In genomic region chr14:75295061-75295461, GRCh38 we compare ENCODE assay signal across 8 cellular contexts. TPM values are rescaled to one million over a fixed set of nuclear protein-coding genes. Genes with fewer than 3 reads are reported as not detected.
DNase-seq lines count a peak whose midpoint lies in the region; ATAC-seq and TF ChIP-seq lines count a peak whose summit lies in the region.

No MANE protein-coding gene starts in this region.

- 1 to 2% methylated on average over 17 to 18 of the region's 18 CpGs for WGBS in ectodermal cell, 2 experiments

- no peak for DNase-seq in T-helper 2 cell treated with Interferon-gamma antibody and Interleukin-4, amounts not matched to agents 5 μg/mL and 100 μg/mL, for 36 hours (ENCODE audit: low spot score)
- DNase-seq in T-helper 2 cell (no peak), RWPE2 (ENCODE audit: low spot score) (no peak), lower lobe of right lung (peak; percentile 82), stromal cell of bone marrow (ENCODE audit: low read depth) (peak; percentile 61), DMS79 (lab: John Stamatoyannopoulos, UW) (no peak)

- H3K36me3 ChIP-seq in RWPE2 (ENCODE audit: low read depth) (no peaks in the 10 kb centered on the region), ectodermal cell (ENCODE audit: control insufficient read depth, insufficient read depth, low read length) (no peaks in the 10 kb centered on the region), lower lobe of right lung (no peaks in the 10 kb centered on the region)

- peak overlapping the region; percentile 80 for H3K27ac ChIP-seq in RWPE2 (ENCODE audit: poor library complexity, severe bottlenecking)
- H3K27ac ChIP-seq in ectodermal cell (ENCODE audit: insufficient read depth, low read depth, low read length, poor library complexity, severe bottlenecking): peak overlapping the region; percentile 83
- H3K27ac ChIP-seq in lower lobe of right lung: peak overlapping the region; percentile 97

- peak overlapping the region; percentile 91 for H3K4me3 Mint-ChIP-seq in T-helper 2 cell treated with Interferon-gamma antibody and Interleukin-4, amounts not matched to agents 5 μg/mL and 100 μg/mL, for 36 hours

- H3K4me3 ChIP-seq in RWPE2 (ENCODE audit: severe bottlenecking) (peak overlapping the region; percentile 52), ectodermal cell (ENCODE audit: insufficient read depth, low read depth, low read length) (peak overlapping the region; percentile 61), lower lobe of right lung (peak overlapping the region; percentile 72)

- H3K4me1 ChIP-seq in RWPE2 (ENCODE audit: insufficient read depth, poor library complexity, severe bottlenecking): peaks cover 29% of the 10 kb centered on the region
- peaks cover 7% of the 10 kb centered on the region for H3K4me1 ChIP-seq in ectodermal cell (ENCODE audit: control insufficient read depth, insufficient read depth, low read length)
- peaks cover 60% of the 10 kb centered on the region for H3K4me1 ChIP-seq in lower lobe of right lung

- H3K9me3 ChIP-seq in RWPE2 (ENCODE audit: severe bottlenecking) (no peaks in the 10 kb centered on the region), ectodermal cell (ENCODE audit: control insufficient read depth, low read length) (no peaks in the 10 kb centered on the region), lower lobe of right lung (no peaks in the 10 kb centered on the region)

- H3K36me3 Mint-ChIP-seq in T-helper 2 cell treated with Interferon-gamma antibody and Interleukin-4, amounts not matched to agents 5 μg/mL and 100 μg/mL, for 36 hours (ENCODE audit: low read depth): no peaks in the 10 kb centered on the region

- H3K27me3 Mint-ChIP-seq in T-helper 2 cell treated with Interferon-gamma antibody and Interleukin-4, amounts not matched to agents 5 μg/mL and 100 μg/mL, for 36 hours (ENCODE audit: low read depth): peaks cover 17% of the 10 kb centered on the region

- ATAC-seq in RWPE2 (ENCODE audit: low read depth) (peak; percentile 44), lower lobe of right lung (peak; percentile 48 to 65), HG03342 (IDR thresholded peaks at IDR 0.05; ENCODE audit: unreplicated experiment) (no peak)

- no peak overlapping the region for H3K27ac Mint-ChIP-seq in T-helper 2 cell treated with Interferon-gamma antibody and Interleukin-4, amounts not matched to agents 5 μg/mL and 100 μg/mL, for 36 hours

- H3K4me1 Mint-ChIP-seq in T-helper 2 cell treated with Interferon-gamma antibody and Interleukin-4, amounts not matched to agents 5 μg/mL and 100 μg/mL, for 36 hours (ENCODE audit: low read depth): peaks cover 12% of the 10 kb centered on the region

- H3K27me3 ChIP-seq in RWPE2 (ENCODE audit: insufficient read depth, poor library complexity, severe bottlenecking) (no peaks in the 10 kb centered on the region), ectodermal cell (ENCODE audit: control insufficient read depth, insufficient read depth, low read length, poor library complexity, severe bottlenecking) (no peaks in the 10 kb centered on the region), lower lobe of right lung (ENCODE audit: low read depth) (no peaks in the 10 kb centered on the region)

- H3K9me3 Mint-ChIP-seq in T-helper 2 cell treated with Interferon-gamma antibody and Interleukin-4, amounts not matched to agents 5 μg/mL and 100 μg/mL, for 36 hours: no peaks in the 10 kb centered on the region

- TF ChIP-seq CTCF in RWPE2 (IDR thresholded peaks at IDR 0.05; ENCODE audit: poor library complexity, severe bottlenecking) (no peak), lower lobe of right lung (IDR thresholded peaks at IDR 0.05) (no peak)

- intact Hi-C loops in lower lobe of right lung (cut with DNase I): loop anchor here (5.0 kb wide), 1 partner anchor 163 kb away; no protein-coding TSS in a partner anchor

RNA-seq across cellular contexts. Expression of gene FOS, which starts 16.4 kb away (rescaled TPM):
- polyA plus RNA-seq in ectodermal cell (2013, experiment 1 of 4): 82.6 TPM
- 58.4 TPM for polyA plus RNA-seq in ectodermal cell (2013, experiment 2 of 4)
- 34.2 TPM for polyA plus RNA-seq in ectodermal cell (2013, experiment 3 of 4)
- 32.0 TPM for polyA plus RNA-seq in ectodermal cell (2013, experiment 4 of 4)
- total RNA-seq in lower lobe of right lung: 302 TPM

Comparison
In these comparisons a context has a peak if more than half of its experiments do, and no peak if none do; other contexts are left out.
1. DNase-seq: peak in lower lobe of right lung (single experiment) and stromal cell of bone marrow (single experiment); none in T-helper 2 cell treated with Interferon-gamma antibody and Interleukin-4, amounts not matched to agents 5 μg/mL and 100 μg/mL, for 36 hours (single experiment), T-helper 2 cell (0 of 5), RWPE2 (single experiment) and DMS79 (single experiment).
2. Peak in every context shown above with its lines, with median percentiles within 50 percentile points of each other: H3K27ac ChIP-seq and H3K4me3 ChIP-seq.